ENCODE assay signal across 25 cellular contexts in genomic region chr13:49567501-49567900, GRCh38.
"Had no signal": no experiment of that assay in that cellular context is flagged by ENCODE, and none has a peak within 500 bp of the region (broad histone marks: within the 10 kb centered on the region; RNA-seq: fewer than 3 reads in every experiment).

No MANE protein-coding gene starts in this region.

- H3K4me3 Mint-ChIP-seq: activated CD4-positive, alpha-beta memory T cell treated with anti-CD3 and anti-CD28 coated beads, Interleukin-2, amount 10 ng/mL, durations not matched to agents 7 days and 5 days; activated naive CD8-positive, alpha-beta T cell treated with anti-CD3 and anti-CD28 coated beads, Interleukin-2, amount 50 U/mL, for 24 hours; immature natural killer cell; natural killer cell treated with Interleukin-12 subunit alpha and Interleukin-12 subunit beta and Interleukin-15 and Interleukin-18, amount 100 ng/mL, for 72 hours; stimulated activated naive B cell treated with anti-CD40 and anti-IgM and Interleukin-4, amounts not matched to agents 10 μg/mL and 1 μg/mL and 100 μg/mL, for 72 hours; T-helper 2 cell treated with Interferon-gamma antibody and Interleukin-4, amounts not matched to agents 5 μg/mL and 100 μg/mL, for 36 hours had no signal

- H3K27ac ChIP-seq: body of pancreas, cardiac muscle cell, hepatocyte, neutrophil, pancreas, upper lobe of left lung had no signal

- H3K9me3 ChIP-seq: body of pancreas, neutrophil, pancreas, upper lobe of left lung had no signal

- H3K4me3 ChIP-seq: body of pancreas, cardiac muscle cell, hepatocyte, pancreas, upper lobe of left lung had no signal

- ATAC-seq: activated naive CD8-positive, alpha-beta T cell treated with anti-CD3 and anti-CD28 coated beads, Interleukin-2, amount 50 U/mL, for 24 hours; body of pancreas; esophagus mucosa; natural killer cell treated with Interleukin-12 subunit alpha and Interleukin-12 subunit beta and Interleukin-15 and Interleukin-18, amount 100 ng/mL, for 72 hours; pancreas; sciatic nerve; SK-N-SH treated with all-trans-retinoic acid at 6 μM for 48 hours; stimulated activated naive B cell treated with anti-CD40 and anti-IgM and Interleukin-4, amounts not matched to agents 10 μg/mL and 1 μg/mL and 100 μg/mL, for 72 hours had no signal

- H3K27me3 Mint-ChIP-seq: activated CD4-positive, alpha-beta memory T cell treated with anti-CD3 and anti-CD28 coated beads, Interleukin-2, amount 10 ng/mL, durations not matched to agents 7 days and 5 days; activated naive CD8-positive, alpha-beta T cell treated with anti-CD3 and anti-CD28 coated beads, Interleukin-2, amount 50 U/mL, for 24 hours; natural killer cell treated with Interleukin-12 subunit alpha and Interleukin-12 subunit beta and Interleukin-15 and Interleukin-18, amount 100 ng/mL, for 72 hours; stimulated activated naive B cell treated with anti-CD40 and anti-IgM and Interleukin-4, amounts not matched to agents 10 μg/mL and 1 μg/mL and 100 μg/mL, for 72 hours had no signal

- H3K9me3 Mint-ChIP-seq: activated CD4-positive, alpha-beta memory T cell treated with anti-CD3 and anti-CD28 coated beads, Interleukin-2, amount 10 ng/mL, durations not matched to agents 7 days and 5 days; activated naive CD8-positive, alpha-beta T cell treated with anti-CD3 and anti-CD28 coated beads, Interleukin-2, amount 50 U/mL, for 24 hours; immature natural killer cell; natural killer cell treated with Interleukin-12 subunit alpha and Interleukin-12 subunit beta and Interleukin-15 and Interleukin-18, amount 100 ng/mL, for 72 hours; stimulated activated naive B cell treated with anti-CD40 and anti-IgM and Interleukin-4, amounts not matched to agents 10 μg/mL and 1 μg/mL and 100 μg/mL, for 72 hours; T-helper 2 cell treated with Interferon-gamma antibody and Interleukin-4, amounts not matched to agents 5 μg/mL and 100 μg/mL, for 36 hours had no signal

- H3K27ac Mint-ChIP-seq: activated CD4-positive, alpha-beta memory T cell treated with anti-CD3 and anti-CD28 coated beads, Interleukin-2, amount 10 ng/mL, durations not matched to agents 7 days and 5 days; activated naive CD8-positive, alpha-beta T cell treated with anti-CD3 and anti-CD28 coated beads, Interleukin-2, amount 50 U/mL, for 24 hours; immature natural killer cell; natural killer cell treated with Interleukin-12 subunit alpha and Interleukin-12 subunit beta and Interleukin-15 and Interleukin-18, amount 100 ng/mL, for 72 hours; stimulated activated naive B cell treated with anti-CD40 and anti-IgM and Interleukin-4, amounts not matched to agents 10 μg/mL and 1 μg/mL and 100 μg/mL, for 72 hours; T-helper 2 cell treated with Interferon-gamma antibody and Interleukin-4, amounts not matched to agents 5 μg/mL and 100 μg/mL, for 36 hours had no signal

- DNase-seq: activated CD4-positive, alpha-beta memory T cell treated with anti-CD3 and anti-CD28 coated beads, Interleukin-2, amount 10 ng/mL, durations not matched to agents 7 days and 5 days; activated CD4-positive, alpha-beta T cell treated with anti-CD3 and anti-CD28 coated beads for 48 hours; activated CD4-positive, CD25-positive, alpha-beta regulatory T cell; activated gamma-delta T cell; activated naive CD4-positive, alpha-beta T cell treated with anti-CD3 and anti-CD28 coated beads, Interleukin-2, amount 50 U/mL, for 16 hours; activated naive CD8-positive, alpha-beta T cell treated with anti-CD3 and anti-CD28 coated beads, Interleukin-2, amount 50 U/mL, for 24 hours; anterior cingulate cortex; body of pancreas; effector CD8-positive, alpha-beta T cell; glutamatergic neuron; immature natural killer cell; kidney glomerular epithelial cell; pancreas; small intestine; stimulated activated CD4-positive, alpha-beta T cell treated with anti-CD3 and anti-CD28 coated beads, Interleukin-2, amount 100 ng/mL, for 24 hours; stimulated activated naive B cell treated with anti-CD40 and anti-IgM and Interleukin-4, amounts not matched to agents 10 μg/mL and 1 μg/mL and 100 μg/mL, for 72 hours; upper lobe of left lung had no signal

- H3K36me3 ChIP-seq: neutrophil, pancreas had no signal

- H3K27me3 ChIP-seq: body of pancreas, cardiac muscle cell, hepatocyte, neutrophil, pancreas, upper lobe of left lung had no signal
